13 cellular contexts compared by ENCODE assay signal in the genomic region with DNA sequence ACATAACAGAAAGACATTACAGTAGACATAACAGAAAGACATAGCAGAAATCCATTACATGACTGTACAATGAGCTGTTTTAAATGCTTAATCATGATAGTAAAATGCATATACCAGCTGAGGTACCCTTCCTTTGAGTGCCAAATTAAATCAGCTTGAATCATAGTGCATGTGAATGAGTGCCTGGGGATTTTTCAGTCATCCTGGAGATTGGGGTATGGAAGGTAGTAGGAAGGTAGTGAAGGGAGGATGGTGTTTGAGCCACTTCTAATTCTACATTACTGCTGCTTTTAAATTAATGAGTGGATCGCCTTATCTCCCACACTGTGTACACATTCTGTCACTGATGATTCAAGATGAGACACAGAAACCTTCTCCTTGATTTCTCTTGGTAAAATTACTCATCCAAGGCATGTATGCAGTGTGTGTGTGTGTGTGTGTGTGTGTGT.
DNase-seq lines count a peak whose midpoint lies in the region; ATAC-seq and TF ChIP-seq lines count a peak whose summit lies in the region.
"Had no signal": no experiment of that assay in that cellular context is flagged by ENCODE, and none has a peak within 500 bp of the region (broad histone marks: within the 10 kb centered on the region; RNA-seq: fewer than 3 reads in every experiment).

No MANE protein-coding gene starts in this region.

- peak overlapping the region; percentile 76 for H3K27ac ChIP-seq in osteoblast (ENCODE audit: low read depth, low read length)
- H3K27ac ChIP-seq: thoracic aorta had no signal

- no peak overlapping the region for H2AFZ ChIP-seq in osteoblast (ENCODE audit: low read length)

- no peaks in the 10 kb centered on the region for H3K27me3 ChIP-seq in osteoblast (ENCODE audit: insufficient read depth, low read length)

- H3K79me2 ChIP-seq in osteoblast (ENCODE audit: insufficient read depth, low read length): no peaks in the 10 kb centered on the region

- ATAC-seq in HG03354 (IDR thresholded peaks at IDR 0.05; ENCODE audit: poor library complexity, severe bottlenecking, unreplicated experiment) (no peak), GM19463 (IDR thresholded peaks at IDR 0.05; ENCODE audit: unreplicated experiment) (no peak), GM19397 (IDR thresholded peaks at IDR 0.05; ENCODE audit: unreplicated experiment) (no peak)
- ATAC-seq: T-helper 17 cell had no signal

- no peaks in the 10 kb centered on the region for H3K9me3 ChIP-seq in osteoblast (ENCODE audit: low read depth, low read length)
- H3K9me3 ChIP-seq: Caco-2, thoracic aorta had no signal

- no peak for TF ChIP-seq CTCF in cardiac fibroblast (IDR thresholded peaks at IDR 0.05; ENCODE audit: low read depth, low read length)
- TF ChIP-seq CTCF in osteoblast (IDR thresholded peaks at IDR 0.05; ENCODE audit: extremely low read depth, low read depth, low read length): no peak

- peak; percentile 20 for DNase-seq in EL
- DNase-seq in M059J (ENCODE audit: low read depth): peak; percentile 55
- DNase-seq in cardiac fibroblast (ENCODE audit: low read depth in 2 of 2): peak; percentile 12 to 74
- DNase-seq in osteoblast (ENCODE audit: insufficient read length, low spot score, missing footprints): peak; percentile 60
- DNase-seq in SW480 (ENCODE audit: low spot score): no peak
- DNase-seq: activated CD4-positive, alpha-beta T cell treated with anti-CD3 and anti-CD28 coated beads, Interleukin-2, amount 50 U/mL, for 48 hours; Caco-2; stimulated activated CD4-positive, alpha-beta T cell treated with anti-CD3 and anti-CD28 coated beads, Interleukin-12 subunit alpha, Interleukin-12 subunit beta, amount 100 ng/mL, for 4 hours; T-helper 17 cell had no signal

- H3K36me3 ChIP-seq in osteoblast (ENCODE audit: insufficient read depth, low read length): no peaks in the 10 kb centered on the region
- H3K36me3 ChIP-seq: thoracic aorta had no signal

- H3K4me2 ChIP-seq in osteoblast (ENCODE audit: insufficient read depth, low read length): peak overlapping the region; percentile 24

- H3K4me3 ChIP-seq in cardiac fibroblast (replicated peaks in 1 of 2; ENCODE audit: low read depth in 2 of 2, low read length in 2 of 2) (no peak overlapping the region), osteoblast (ENCODE audit: insufficient read depth, low read length) (no peak overlapping the region)
- H3K4me3 ChIP-seq: thoracic aorta had no signal

- peaks cover 22% of the 10 kb centered on the region for H3K4me1 ChIP-seq in osteoblast (ENCODE audit: insufficient read depth, low read length)
- H3K4me1 ChIP-seq: Caco-2 had no signal

- no peaks in the 10 kb centered on the region for H4K20me1 ChIP-seq in osteoblast (ENCODE audit: insufficient read depth, low read length)
